Comparison of ENCODE assay signal across 1 cellular context in genomic region chr12:12841428-12841827, GRCh38. TPM values are rescaled to one million over a fixed set of nuclear protein-coding genes. Genes with fewer than 3 reads are reported as not detected.
"Had no signal": no experiment of that assay in that cellular context is flagged by ENCODE, and none has a peak within 500 bp of the region (broad histone marks: within the 10 kb centered on the region; RNA-seq: fewer than 3 reads in every experiment).

No MANE protein-coding gene starts in this region.

RNA-seq across cellular contexts. Expression of gene GPRC5A, which starts 49.9 kb away (rescaled TPM):
- polyA plus RNA-seq: IgD-negative memory B cell had no signal
